11 cellular contexts compared by ENCODE assay signal in the genomic region with DNA sequence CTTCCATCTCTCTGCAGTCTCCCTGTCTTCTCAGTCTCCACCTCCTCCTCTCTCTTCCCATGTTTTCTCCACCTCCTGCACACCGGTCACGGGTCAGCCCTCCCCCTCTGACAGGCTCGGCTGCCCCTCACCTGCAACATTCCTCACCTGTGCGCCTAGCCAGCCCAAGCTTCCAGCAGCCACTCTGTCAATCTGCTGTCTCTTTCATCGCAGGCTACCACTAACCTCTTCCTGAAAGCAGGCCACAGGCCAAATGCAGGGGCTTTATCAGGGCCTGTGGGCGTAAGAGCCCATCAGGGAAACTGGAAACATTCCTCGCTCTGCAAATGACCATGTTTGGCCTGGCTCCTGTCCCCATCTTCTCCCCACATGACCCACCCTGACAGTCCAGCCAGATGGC. TPM values are rescaled to one million over a fixed set of nuclear protein-coding genes. Genes with fewer than 3 reads are reported as not detected.
DNase-seq lines count a peak whose midpoint lies in the region; TF ChIP-seq lines count a peak whose summit lies in the region.
"Had no signal": no experiment of that assay in that cellular context is flagged by ENCODE, and none has a peak within 500 bp of the region (broad histone marks: within the 10 kb centered on the region; RNA-seq: fewer than 3 reads in every experiment).

No MANE protein-coding gene starts in this region.

- H3K27ac ChIP-seq in ascending aorta: peak overlapping the region; percentile 90 to 91

- no TSS peak for BruUV-seq in Calu3 (replicated peaks; lab: Mats Ljungman, UMichigan)

- TF ChIP-seq CTCF in Calu3 (IDR thresholded peaks at IDR 0.05; ENCODE audit: unreplicated experiment): no peak
- no peak for TF ChIP-seq CTCF in ascending aorta (IDR thresholded peaks at IDR 0.05)

- peaks cover 68% of the 10 kb centered on the region for H3K4me1 Mint-ChIP-seq in Calu3 (ENCODE audit: low read depth, unreplicated experiment)
- peaks cover 14% of the 10 kb centered on the region for H3K4me1 Mint-ChIP-seq in activated T-helper 2 cell treated with anti-CD3 and anti-CD28 coated beads, Interferon-gamma antibody, Interleukin-2, Interleukin-4, amounts not matched to agents 10 μg/mL and 5 μg/mL and 100 μg/mL, durations not matched to agents 14 hours and 24 hours and 36 hours (ENCODE audit: low read depth)

- H3K27me3 ChIP-seq in ascending aorta (no peaks in the 10 kb centered on the region), skeletal muscle satellite cell (ENCODE audit: control insufficient read depth, insufficient read depth, low read length) (no peaks in the 10 kb centered on the region)

- H3K36me3 Mint-ChIP-seq in Calu3 (ENCODE audit: insufficient read depth, unreplicated experiment): peaks cover 18% of the 10 kb centered on the region
- H3K36me3 Mint-ChIP-seq in activated T-helper 2 cell treated with anti-CD3 and anti-CD28 coated beads, Interferon-gamma antibody, Interleukin-2, Interleukin-4, amounts not matched to agents 10 μg/mL and 5 μg/mL and 100 μg/mL, durations not matched to agents 14 hours and 24 hours and 36 hours (ENCODE audit: low read depth): no peaks in the 10 kb centered on the region

- H3K4me2 ChIP-seq in skeletal muscle satellite cell (ENCODE audit: low read length): peak overlapping the region; percentile 81

- peak overlapping the region; percentile 34 for H3K27ac Mint-ChIP-seq in Calu3 (ENCODE audit: unreplicated experiment)
- no peak overlapping the region for H3K27ac Mint-ChIP-seq in activated T-helper 2 cell treated with anti-CD3 and anti-CD28 coated beads, Interferon-gamma antibody, Interleukin-2, Interleukin-4, amounts not matched to agents 10 μg/mL and 5 μg/mL and 100 μg/mL, durations not matched to agents 14 hours and 24 hours and 36 hours

- H3K9me3 Mint-ChIP-seq in Calu3 (ENCODE audit: low read depth, unreplicated experiment): no peaks in the 10 kb centered on the region
- H3K9me3 Mint-ChIP-seq in activated T-helper 2 cell treated with anti-CD3 and anti-CD28 coated beads, Interferon-gamma antibody, Interleukin-2, Interleukin-4, amounts not matched to agents 10 μg/mL and 5 μg/mL and 100 μg/mL, durations not matched to agents 14 hours and 24 hours and 36 hours: no peaks in the 10 kb centered on the region

- peak overlapping the region; percentile 15 for H3K4me3 Mint-ChIP-seq in Calu3 (ENCODE audit: low read depth, unreplicated experiment)
- H3K4me3 Mint-ChIP-seq in activated T-helper 2 cell treated with anti-CD3 and anti-CD28 coated beads, Interferon-gamma antibody, Interleukin-2, Interleukin-4, amounts not matched to agents 10 μg/mL and 5 μg/mL and 100 μg/mL, durations not matched to agents 14 hours and 24 hours and 36 hours (ENCODE audit: low read depth): no peak overlapping the region

- no peaks in the 10 kb centered on the region for H3K27me3 Mint-ChIP-seq in Calu3 (ENCODE audit: unreplicated experiment)
- H3K27me3 Mint-ChIP-seq in activated T-helper 2 cell treated with anti-CD3 and anti-CD28 coated beads, Interferon-gamma antibody, Interleukin-2, Interleukin-4, amounts not matched to agents 10 μg/mL and 5 μg/mL and 100 μg/mL, durations not matched to agents 14 hours and 24 hours and 36 hours (ENCODE audit: low read depth): peaks cover 11% of the 10 kb centered on the region

- H3K36me3 ChIP-seq in ascending aorta: no peaks in the 10 kb centered on the region
- H3K36me3 ChIP-seq in skeletal muscle satellite cell (ENCODE audit: insufficient read depth, low read length): peaks cover 8% of the 10 kb centered on the region

- intact Hi-C loops in Calu3 (cut with micrococcal nuclease; ENCODE audit: unreplicated experiment) (loop anchor here (10.0 kb wide), 2 partner anchors 210 to 1210 kb away; a partner anchor contains a TSS), ascending aorta (cut with DNase I) (loop anchor here (1.0 to 10.0 kb wide), 6 partner anchors 38 to 1160 kb away; a partner anchor contains a TSS)
- intact Hi-C loops in activated T-helper 2 cell treated with anti-CD3 and anti-CD28 coated beads, Interferon-gamma antibody, Interleukin-2, Interleukin-4, amounts not matched to agents 10 μg/mL and 5 μg/mL and 100 μg/mL, durations not matched to agents 14 hours and 24 hours and 36 hours (cut with micrococcal nuclease): no loop called here

- H3K9ac ChIP-seq in skeletal muscle satellite cell (ENCODE audit: low read depth, low read length): peak overlapping the region; percentile 95

- DNase-seq in Calu3: no peak
- no peak for DNase-seq in ascending aorta (ENCODE audit: low spot score in 2 of 2)
- peak; percentile 60 for DNase-seq in iPS-NIHi7 (ENCODE audit: extremely low spot score)
- DNase-seq in dermis blood vessel endothelial cell: no peak
- DNase-seq in DMS79 treated with DMSO at 0.1 percent for 48 hours (lab: John Stamatoyannopoulos, UW): no peak
- DNase-seq in activated CD8-positive, alpha-beta memory T cell treated with anti-CD3 and anti-CD28 coated beads, Interleukin-2, amount 50 U/mL, for 4 hours: no peak
- DNase-seq in activated T-helper 2 cell treated with anti-CD3 and anti-CD28 coated beads, Interferon-gamma antibody, Interleukin-2, Interleukin-4, amounts not matched to agents 10 μg/mL and 5 μg/mL and 100 μg/mL, durations not matched to agents 14 hours and 24 hours and 36 hours (ENCODE audit: low spot score): no peak
- DNase-seq: KG1, NCI-H1694, NCI-H69 had no signal

- no peaks in the 10 kb centered on the region for H3K9me3 ChIP-seq in ascending aorta
- H3K9me3 ChIP-seq in skeletal muscle satellite cell (replicated peaks; ENCODE audit: low read length): no peaks in the 10 kb centered on the region

- H3K4me1 ChIP-seq in ascending aorta (peaks cover 29 to 60% of the 10 kb centered on the region in 2 donors), skeletal muscle satellite cell (ENCODE audit: control insufficient read depth, insufficient read depth, low read length) (peaks cover 69% of the 10 kb centered on the region)

- H3K4me3 ChIP-seq in ascending aorta (peak overlapping the region in 1 of 2 donors; percentile 10), skeletal muscle satellite cell (ENCODE audit: low read length) (peak overlapping the region; percentile 26)

- CTCF ChIA-PET in Calu3 (lab: Charles Lee): no interaction called here

RNA-seq across cellular contexts. Expression of a gene that starts 34.5 kb away (rescaled TPM):
- total RNA-seq in Calu3 (2022) (not detected in 2 replicates), ascending aorta (45.3 TPM), dermis blood vessel endothelial cell (0.19 and 1.0 TPM in 2 replicates)
- 0.51 and 1.5 TPM in 2 replicates for total RNA-seq in skeletal muscle satellite cell (2012; rRNA removed)
- not detected in 2 replicates for total RNA-seq in activated T-helper 2 cell treated with anti-CD3 and anti-CD28 coated beads, Interferon-gamma antibody, Interleukin-2, Interleukin-4, amounts not matched to agents 10 μg/mL and 5 μg/mL and 100 μg/mL, durations not matched to agents 14 hours and 24 hours and 36 hours

Comparison
In these comparisons a context has a peak if more than half of its experiments do, and no peak if none do; other contexts are left out.
1. RNA of a gene that starts 34.5 kb away (total RNA-seq): 45.3 TPM in ascending aorta (single experiment); 0.19 to 1.0 TPM in dermis blood vessel endothelial cell, not detected in Calu3 and not detected in activated T-helper 2 cell treated with anti-CD3 and anti-CD28 coated beads, Interferon-gamma antibody, Interleukin-2, Interleukin-4, amounts not matched to agents 10 μg/mL and 5 μg/mL and 100 μg/mL, durations not matched to agents 14 hours and 24 hours and 36 hours; every median in the first group is over 10 times any median in the second.